Comparison of ENCODE assay signal across 1 cellular context in genomic region chr5:123428521-123429220, GRCh38.
A peak's percentile ranks its signal among the peaks of the same experiment; 100 is the strongest.
TF ChIP-seq lines count a peak whose summit lies in the region.

No MANE protein-coding gene starts in this region.

TF ChIP-seq in liver, 16 proteins besides CTCF, POLR2A, EP300 and RAD21 (continued from another document):
- peak; percentile 13 for TF ChIP-seq ZBTB33 (IDR thresholded peaks at IDR 0.05)
